Comparison of ENCODE assay signal across 8 cellular contexts in the genomic region with DNA sequence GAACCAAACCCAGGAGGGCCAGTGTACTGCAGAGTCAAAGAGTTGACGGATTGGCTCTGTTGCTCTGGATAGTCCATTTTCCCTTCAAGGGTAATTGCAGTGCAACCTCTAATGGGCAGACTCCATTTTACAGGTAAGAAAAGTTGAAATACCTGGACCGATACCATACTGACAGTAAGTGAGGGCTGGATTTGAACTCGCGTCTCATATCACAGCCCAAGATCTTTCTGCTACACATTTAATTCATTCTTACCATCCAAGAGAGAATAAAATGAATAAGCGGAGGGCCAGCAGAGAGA. TPM values are rescaled to one million over a fixed set of nuclear protein-coding genes. Genes with fewer than 3 reads are reported as not detected.
DNase-seq lines count a peak whose midpoint lies in the region; ATAC-seq and TF ChIP-seq lines count a peak whose summit lies in the region.

No MANE protein-coding gene starts in this region.

- H3K4me1 ChIP-seq in GM23338 (ENCODE audit: insufficient read depth): peaks cover 13% of the 10 kb centered on the region
- H3K4me1 ChIP-seq in right cardiac atrium (ENCODE audit: control insufficient read depth, insufficient read depth, low read length): peaks cover 2% of the 10 kb centered on the region
- H3K4me1 ChIP-seq in spleen: peaks cover 12 to 45% (median 29%) of the 10 kb centered on the region in 6 donors

- H3K36me3 ChIP-seq in GM23338 (ENCODE audit: insufficient read depth): peaks cover 6% of the 10 kb centered on the region; the same call in 1 of the 2 replicates
- peaks cover 30% of the 10 kb centered on the region for H3K36me3 ChIP-seq in WERI-Rb-1
- H3K36me3 ChIP-seq in spleen: peaks cover 0 to 2% (median under 1%) of the 10 kb centered on the region in 6 donors

- peaks cover 6% of the 10 kb centered on the region; the same call in 1 of the 2 replicates for H4K20me1 ChIP-seq in GM23338 (replicated peaks; ENCODE audit: insufficient read depth)

- DNase-seq in GM23338 (ENCODE audit: low spot score): no peak
- DNase-seq in WERI-Rb-1: no peak
- DNase-seq in right cardiac atrium: no peak
- no peak for DNase-seq in spleen
- no peak for DNase-seq in NCI-H2107 (lab: John Stamatoyannopoulos, UW)
- DNase-seq in stimulated activated CD8-positive, alpha-beta memory T cell treated with anti-CD3 and anti-CD28 coated beads, Interleukin-4, amount 100 ng/mL, for 48 hours: no peak
- no peak for DNase-seq in activated CD4-positive, alpha-beta T cell treated with anti-CD3 and anti-CD28 coated beads for 1 hour
- DNase-seq in foreskin melanocyte: no peak

- H3K27ac ChIP-seq in GM23338 (ENCODE audit: low read depth): no peak overlapping the region
- peak overlapping the region; percentile 92 for H3K27ac ChIP-seq in WERI-Rb-1
- H3K27ac ChIP-seq in right cardiac atrium (ENCODE audit: low read length): no peak overlapping the region
- H3K27ac ChIP-seq in spleen: peak overlapping the region; percentile 32 to 92 (median 89)

- H2AFZ ChIP-seq in GM23338: peak overlapping the region; percentile 97

- H3K27me3 ChIP-seq in GM23338 (ENCODE audit: insufficient read depth) (no peaks in the 10 kb centered on the region), WERI-Rb-1 (ENCODE audit: insufficient read depth, low read depth, severe bottlenecking) (no peaks in the 10 kb centered on the region), right cardiac atrium (ENCODE audit: control insufficient read depth, insufficient read depth) (no peaks in the 10 kb centered on the region), spleen (replicated peaks in 1 of 7) (peaks cover 0 to 17% (median 0%) of the 10 kb centered on the region in 7 donors)

- no peaks in the 10 kb centered on the region for H3K9me2 ChIP-seq in GM23338 (ENCODE audit: insufficient read depth)

- intact Hi-C loops in right cardiac atrium (cut with DNase I) (loop anchor here in 1 of 4 donors (5.0 kb wide), 1 partner anchor 70 kb away; no protein-coding TSS in a partner anchor), spleen (cut with DNase I; ENCODE audit: low total_unique reads) (no loop called here)

- H3K9me3 ChIP-seq in WERI-Rb-1 (ENCODE audit: severe bottlenecking) (no peaks in the 10 kb centered on the region), right cardiac atrium (ENCODE audit: control insufficient read depth, low read length) (no peaks in the 10 kb centered on the region), spleen (no peaks in the 10 kb centered on the region)

- peaks cover 22% of the 10 kb centered on the region for H3K4me1 Mint-ChIP-seq in GM23338

- 25% methylated on average over 5 of the region's 5 CpGs for WGBS in right cardiac atrium
- 29 to 39% (median 31%) methylated on average over 5 of the region's 5 CpGs for WGBS in spleen, 5 donors

- H3K9me3 Mint-ChIP-seq in GM23338: no peaks in the 10 kb centered on the region; the same call in 2 of the 3 replicates

- peak overlapping the region; percentile 72 for H3K4me3 ChIP-seq in GM23338
- H3K4me3 ChIP-seq in WERI-Rb-1 (ENCODE audit: low read depth, low read length): peak overlapping the region; percentile 97
- peak overlapping the region; percentile 89 for H3K4me3 ChIP-seq in right cardiac atrium (ENCODE audit: low read length)
- peak overlapping the region; percentile 63 to 96 (median 84) for H3K4me3 ChIP-seq in spleen

- H3K4me3 Mint-ChIP-seq in GM23338: peak overlapping the region; percentile 89

- ATAC-seq in GM23338 (peak; percentile 4), right cardiac atrium (peak in 1 of 2 donors; percentile 1)

- H3K27me3 Mint-ChIP-seq in GM23338 (ENCODE audit: insufficient read depth, low read depth, poor library complexity): peaks cover 11% of the 10 kb centered on the region

- peak overlapping the region; percentile 93 for H3K27ac Mint-ChIP-seq in GM23338

- TF ChIP-seq POLR2A in spleen (IDR thresholded peaks at IDR 0.05): no peak

- H3K4me2 ChIP-seq in GM23338: peak overlapping the region; percentile 79

- H3K79me2 ChIP-seq in GM23338 (replicated peaks; ENCODE audit: insufficient read depth): peaks cover 36% of the 10 kb centered on the region

- H3K36me3 Mint-ChIP-seq in GM23338 (ENCODE audit: low read depth): peaks cover 20% of the 10 kb centered on the region

- no peaks in the 10 kb centered on the region for H3F3A ChIP-seq in GM23338 (replicated peaks; ENCODE audit: low read depth)

- TF ChIP-seq CTCF in GM23338 (conservative IDR thresholded peaks at IDR 0.05; ENCODE audit: low read depth in 2 of 2) (no peak), WERI-Rb-1 (IDR thresholded peaks at IDR 0.05; ENCODE audit: low read depth, low read length) (no peak), spleen (IDR thresholded peaks at IDR 0.05 in 8 of 11, conservative IDR thresholded peaks at IDR 0.05 in 3 of 11) (no peak)

TF ChIP-seq in GM23338, 12 proteins besides CTCF, POLR2A, EP300 and RAD21 (continues in another document):
- TF ChIP-seq ZNF331 (CRISPR knock-in tag; IDR thresholded peaks at IDR 0.05; ENCODE audit: low read depth): no peak
- TF ChIP-seq POLR2AphosphoS5 (IDR thresholded peaks at IDR 0.05; ENCODE audit: low read depth): no peak
- TF ChIP-seq ZNF114 (CRISPR knock-in tag; IDR thresholded peaks at IDR 0.05): no peak
- no peak for TF ChIP-seq CREB1 (CRISPR knock-in tag; IDR thresholded peaks at IDR 0.05; ENCODE audit: low read depth)
- TF ChIP-seq JUNB (IDR thresholded peaks at IDR 0.05; ENCODE audit: unreplicated experiment): no peak
- no peak for TF ChIP-seq STAT1 (IDR thresholded peaks at IDR 0.05; ENCODE audit: unreplicated experiment)
- no peak for TF ChIP-seq EZH2phosphoT487 (IDR thresholded peaks at IDR 0.05; ENCODE audit: unreplicated experiment)
- TF ChIP-seq, protein P1, sequence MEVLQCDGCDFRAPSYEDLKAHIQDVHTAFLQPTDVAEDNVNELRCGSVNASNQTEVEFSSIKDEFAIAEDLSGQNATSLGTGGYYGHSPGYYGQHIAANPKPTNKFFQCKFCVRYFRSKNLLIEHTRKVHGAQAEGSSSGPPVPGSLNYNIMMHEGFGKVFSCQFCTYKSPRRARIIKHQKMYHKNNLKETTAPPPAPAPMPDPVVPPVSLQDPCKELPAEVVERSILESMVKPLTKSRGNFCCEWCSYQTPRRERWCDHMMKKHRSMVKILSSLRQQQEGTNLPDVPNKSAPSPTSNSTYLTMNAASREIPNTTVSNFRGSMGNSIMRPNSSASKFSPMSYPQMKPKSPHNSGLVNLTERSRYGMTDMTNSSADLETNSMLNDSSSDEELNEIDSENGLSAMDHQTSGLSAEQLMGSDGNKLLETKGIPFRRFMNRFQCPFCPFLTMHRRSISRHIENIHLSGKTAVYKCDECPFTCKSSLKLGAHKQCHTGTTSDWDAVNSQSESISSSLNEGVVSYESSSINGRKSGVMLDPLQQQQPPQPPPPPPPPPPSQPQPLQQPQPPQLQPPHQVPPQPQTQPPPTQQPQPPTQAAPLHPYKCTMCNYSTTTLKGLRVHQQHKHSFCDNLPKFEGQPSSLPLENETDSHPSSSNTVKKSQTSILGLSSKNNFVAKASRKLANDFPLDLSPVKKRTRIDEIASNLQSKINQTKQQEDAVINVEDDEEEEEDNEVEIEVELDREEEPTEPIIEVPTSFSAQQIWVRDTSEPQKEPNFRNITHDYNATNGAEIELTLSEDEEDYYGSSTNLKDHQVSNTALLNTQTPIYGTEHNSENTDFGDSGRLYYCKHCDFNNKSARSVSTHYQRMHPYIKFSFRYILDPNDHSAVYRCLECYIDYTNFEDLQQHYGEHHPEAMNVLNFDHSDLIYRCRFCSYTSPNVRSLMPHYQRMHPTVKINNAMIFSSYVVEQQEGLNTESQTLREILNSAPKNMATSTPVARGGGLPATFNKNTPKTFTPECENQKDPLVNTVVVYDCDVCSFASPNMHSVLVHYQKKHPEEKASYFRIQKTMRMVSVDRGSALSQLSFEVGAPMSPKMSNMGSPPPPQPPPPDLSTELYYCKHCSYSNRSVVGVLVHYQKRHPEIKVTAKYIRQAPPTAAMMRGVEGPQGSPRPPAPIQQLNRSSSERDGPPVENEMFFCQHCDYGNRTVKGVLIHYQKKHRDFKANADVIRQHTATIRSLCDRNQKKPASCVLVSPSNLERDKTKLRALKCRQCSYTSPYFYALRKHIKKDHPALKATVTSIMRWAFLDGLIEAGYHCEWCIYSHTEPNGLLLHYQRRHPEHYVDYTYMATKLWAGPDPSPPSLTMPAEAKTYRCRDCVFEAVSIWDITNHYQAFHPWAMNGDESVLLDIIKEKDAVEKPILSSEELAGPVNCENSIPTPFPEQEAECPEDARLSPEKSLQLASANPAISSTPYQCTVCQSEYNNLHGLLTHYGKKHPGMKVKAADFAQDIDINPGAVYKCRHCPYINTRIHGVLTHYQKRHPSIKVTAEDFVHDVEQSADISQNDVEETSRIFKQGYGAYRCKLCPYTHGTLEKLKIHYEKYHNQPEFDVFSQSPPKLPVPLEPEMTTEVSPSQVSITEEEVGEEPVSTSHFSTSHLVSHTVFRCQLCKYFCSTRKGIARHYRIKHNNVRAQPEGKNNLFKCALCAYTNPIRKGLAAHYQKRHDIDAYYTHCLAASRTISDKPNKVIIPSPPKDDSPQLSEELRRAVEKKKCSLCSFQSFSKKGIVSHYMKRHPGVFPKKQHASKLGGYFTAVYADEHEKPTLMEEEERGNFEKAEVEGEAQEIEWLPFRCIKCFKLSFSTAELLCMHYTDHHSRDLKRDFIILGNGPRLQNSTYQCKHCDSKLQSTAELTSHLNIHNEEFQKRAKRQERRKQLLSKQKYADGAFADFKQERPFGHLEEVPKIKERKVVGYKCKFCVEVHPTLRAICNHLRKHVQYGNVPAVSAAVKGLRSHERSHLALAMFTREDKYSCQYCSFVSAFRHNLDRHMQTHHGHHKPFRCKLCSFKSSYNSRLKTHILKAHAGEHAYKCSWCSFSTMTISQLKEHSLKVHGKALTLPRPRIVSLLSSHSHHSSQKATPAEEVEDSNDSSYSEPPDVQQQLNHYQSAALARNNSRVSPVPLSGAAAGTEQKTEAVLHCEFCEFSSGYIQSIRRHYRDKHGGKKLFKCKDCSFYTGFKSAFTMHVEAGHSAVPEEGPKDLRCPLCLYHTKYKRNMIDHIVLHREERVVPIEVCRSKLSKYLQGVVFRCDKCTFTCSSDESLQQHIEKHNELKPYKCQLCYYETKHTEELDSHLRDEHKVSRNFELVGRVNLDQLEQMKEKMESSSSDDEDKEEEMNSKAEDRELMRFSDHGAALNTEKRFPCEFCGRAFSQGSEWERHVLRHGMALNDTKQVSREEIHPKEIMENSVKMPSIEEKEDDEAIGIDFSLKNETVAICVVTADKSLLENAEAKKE (CRISPR knock-in tag; IDR thresholded peaks at IDR 0.05): no peak

RNA-seq across cellular contexts. Expression of a gene that starts 0.4 kb away (rescaled TPM):
- 80.3 and 87.9 TPM in 2 replicates for total RNA-seq in GM23338 (2014; rRNA removed; shearing (Covaris generic))
- 55.8 and 63.2 TPM in 2 replicates for polyA plus RNA-seq in GM23338 (2016; fragmentation: Nextera tagmentation; extraction: Ambion mirVana)
- total RNA-seq in right cardiac atrium: 10 to 100 TPM; 44.4 to 46.2 (median 45.2) TPM
- 27.1 TPM for polyA plus RNA-seq in right cardiac atrium
- 10 to 100 TPM; 39.3 to 78.5 (median 44.8) TPM for total RNA-seq in spleen
- polyA plus RNA-seq in spleen: 10 to 100 TPM; 12.6 to 18.3 (median 12.9) TPM

RNA-seq across cellular contexts. Expression of a gene that starts 7.7 kb away (rescaled TPM):
- 5.2 and 5.6 TPM in 2 replicates for total RNA-seq in GM23338 (2014; rRNA removed; shearing (Covaris generic))
- polyA plus RNA-seq in GM23338 (2016; fragmentation: Nextera tagmentation; extraction: Ambion mirVana) (2.3 and 2.7 TPM in 2 replicates), right cardiac atrium (12.0 TPM), spleen (1 to 10 TPM in 2 of 3 donors, under 1 TPM in 1; 0.85 to 2.0 (median 1.1) TPM)
- total RNA-seq in right cardiac atrium (10 to 100 TPM; 37.8 to 49.4 (median 42.8) TPM), spleen (10 to 100 TPM in 3 of 7 donors, 1 to 10 TPM in 4; 4.8 to 10.9 (median 6.7) TPM)

Comparison
In these comparisons a context has a peak if more than half of its experiments do, and no peak if none do; other contexts are left out.
1. H3K27ac ChIP-seq: peak in WERI-Rb-1 (single experiment) and spleen (8 of 8); none in GM23338 (single experiment) and right cardiac atrium (single experiment).
2. Peak in every context shown above with its lines, with median percentiles within 50 percentile points of each other: H3K4me3 ChIP-seq.